1 cellular context compared by ENCODE assay signal in the genomic region with DNA sequence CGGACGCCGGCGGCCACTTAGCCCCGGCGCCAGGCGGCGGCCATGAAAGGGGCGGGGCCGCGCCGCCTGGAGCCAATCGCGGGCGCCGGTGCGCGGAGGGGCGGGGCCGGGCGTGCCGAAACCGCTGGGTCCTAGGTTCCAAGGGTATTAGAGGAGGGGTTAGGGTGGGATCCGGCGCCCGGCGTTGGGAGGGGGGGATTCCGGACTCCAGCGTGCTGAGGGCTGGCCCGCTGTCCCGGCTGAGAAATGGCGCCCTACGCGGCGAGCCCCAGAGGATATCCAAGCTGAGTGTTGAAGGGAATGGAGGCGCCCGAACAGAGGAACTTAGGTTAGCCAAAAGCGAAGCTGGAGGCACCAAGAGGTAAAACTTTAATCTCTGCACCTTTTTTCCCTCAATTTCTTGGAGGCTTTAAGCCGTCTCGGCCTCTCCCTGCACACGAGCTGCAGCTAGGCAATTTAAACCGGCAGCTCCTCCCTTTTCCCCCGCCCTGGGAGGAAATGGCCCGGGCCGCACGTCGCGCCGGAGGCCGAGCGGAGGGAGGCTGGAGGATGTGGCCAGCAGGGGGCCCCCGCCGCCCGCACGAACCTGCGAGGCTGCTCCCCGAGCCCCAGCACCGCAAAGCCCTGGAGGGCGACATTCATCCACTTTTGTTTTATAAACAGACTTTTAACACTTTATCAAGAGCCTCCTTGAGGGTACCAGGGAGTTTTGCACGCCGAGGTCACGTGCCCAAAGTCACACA.
TF ChIP-seq lines count a peak whose summit lies in the region.

A gene with protein sequence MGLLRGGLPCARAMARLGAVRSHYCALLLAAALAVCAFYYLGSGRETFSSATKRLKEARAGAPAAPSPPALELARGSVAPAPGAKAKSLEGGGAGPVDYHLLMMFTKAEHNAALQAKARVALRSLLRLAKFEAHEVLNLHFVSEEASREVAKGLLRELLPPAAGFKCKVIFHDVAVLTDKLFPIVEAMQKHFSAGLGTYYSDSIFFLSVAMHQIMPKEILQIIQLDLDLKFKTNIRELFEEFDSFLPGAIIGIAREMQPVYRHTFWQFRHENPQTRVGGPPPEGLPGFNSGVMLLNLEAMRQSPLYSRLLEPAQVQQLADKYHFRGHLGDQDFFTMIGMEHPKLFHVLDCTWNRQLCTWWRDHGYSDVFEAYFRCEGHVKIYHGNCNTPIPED (minus strand): TSS at position 44 of the 743 bp plus-strand sequence. CDS start 101 bp downstream, outside the sequence.

TF ChIP-seq in HepG2, 621 proteins besides CTCF, POLR2A, EP300 and RAD21 (continued from another document and continues in another):
- TF ChIP-seq, protein P1, sequence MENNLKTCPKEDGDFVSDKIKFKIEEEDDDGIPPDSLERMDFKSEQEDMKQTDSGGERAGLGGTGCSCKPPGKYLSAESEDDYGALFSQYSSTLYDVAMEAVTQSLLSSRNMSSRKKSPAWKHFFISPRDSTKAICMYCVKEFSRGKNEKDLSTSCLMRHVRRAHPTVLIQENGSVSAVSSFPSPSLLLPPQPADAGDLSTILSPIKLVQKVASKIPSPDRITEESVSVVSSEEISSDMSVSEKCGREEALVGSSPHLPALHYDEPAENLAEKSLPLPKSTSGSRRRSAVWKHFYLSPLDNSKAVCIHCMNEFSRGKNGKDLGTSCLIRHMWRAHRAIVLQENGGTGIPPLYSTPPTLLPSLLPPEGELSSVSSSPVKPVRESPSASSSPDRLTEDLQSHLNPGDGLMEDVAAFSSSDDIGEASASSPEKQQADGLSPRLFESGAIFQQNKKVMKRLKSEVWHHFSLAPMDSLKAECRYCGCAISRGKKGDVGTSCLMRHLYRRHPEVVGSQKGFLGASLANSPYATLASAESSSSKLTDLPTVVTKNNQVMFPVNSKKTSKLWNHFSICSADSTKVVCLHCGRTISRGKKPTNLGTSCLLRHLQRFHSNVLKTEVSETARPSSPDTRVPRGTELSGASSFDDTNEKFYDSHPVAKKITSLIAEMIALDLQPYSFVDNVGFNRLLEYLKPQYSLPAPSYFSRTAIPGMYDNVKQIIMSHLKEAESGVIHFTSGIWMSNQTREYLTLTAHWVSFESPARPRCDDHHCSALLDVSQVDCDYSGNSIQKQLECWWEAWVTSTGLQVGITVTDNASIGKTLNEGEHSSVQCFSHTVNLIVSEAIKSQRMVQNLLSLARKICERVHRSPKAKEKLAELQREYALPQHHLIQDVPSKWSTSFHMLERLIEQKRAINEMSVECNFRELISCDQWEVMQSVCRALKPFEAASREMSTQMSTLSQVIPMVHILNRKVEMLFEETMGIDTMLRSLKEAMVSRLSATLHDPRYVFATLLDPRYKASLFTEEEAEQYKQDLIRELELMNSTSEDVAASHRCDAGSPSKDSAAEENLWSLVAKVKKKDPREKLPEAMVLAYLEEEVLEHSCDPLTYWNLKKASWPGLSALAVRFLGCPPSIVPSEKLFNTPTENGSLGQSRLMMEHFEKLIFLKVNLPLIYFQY (CRISPR knock-in tag; IDR thresholded peaks at IDR 0.05; ENCODE audit: borderline replicate concordance) = no peak
- no peak for TF ChIP-seq ZNF563 (CRISPR knock-in tag; IDR thresholded peaks at IDR 0.05)
- no peak for TF ChIP-seq GPN1 (CRISPR knock-in tag; IDR thresholded peaks at IDR 0.05; ENCODE audit: borderline replicate concordance)
- TF ChIP-seq ZNF550 (CRISPR knock-in tag; IDR thresholded peaks at IDR 0.05; ENCODE audit: borderline replicate concordance) = no peak
- no peak for TF ChIP-seq ZNF460 (CRISPR knock-in tag; IDR thresholded peaks at IDR 0.05; ENCODE audit: borderline replicate concordance)
- TF ChIP-seq SIX4 (CRISPR knock-in tag; IDR thresholded peaks at IDR 0.05) = no peak
- no peak; the same call in 1 of the 2 replicates for TF ChIP-seq ZBTB38 (CRISPR knock-in tag; IDR thresholded peaks at IDR 0.05)
- TF ChIP-seq ZNF768 (CRISPR knock-in tag; IDR thresholded peaks at IDR 0.05) = peak; percentile 85
- TF ChIP-seq MIER3 (CRISPR knock-in tag; IDR thresholded peaks at IDR 0.05; ENCODE audit: borderline replicate concordance) = no peak
- TF ChIP-seq ZNF552 (CRISPR knock-in tag; IDR thresholded peaks at IDR 0.05; ENCODE audit: borderline replicate concordance) = no peak
- no peak for TF ChIP-seq SAFB2 (CRISPR knock-in tag; IDR thresholded peaks at IDR 0.05; ENCODE audit: borderline replicate concordance, low read depth)
- TF ChIP-seq HOXA5 (CRISPR knock-in tag; IDR thresholded peaks at IDR 0.05) = peak; percentile 90
- no peak for TF ChIP-seq SOX13 (IDR thresholded peaks at IDR 0.05)
- peak in 1 of 2 experiments; percentile 38; a peak in 2 of 4 replicates for TF ChIP-seq SOX13 (CRISPR knock-in tag; conservative IDR thresholded peaks at IDR 0.05 in 1 of 2, IDR thresholded peaks at IDR 0.05 in 1 of 2)
- no peak for TF ChIP-seq THYN1 (CRISPR knock-in tag; IDR thresholded peaks at IDR 0.05; ENCODE audit: borderline replicate concordance, low read depth)
- TF ChIP-seq, protein P2, sequence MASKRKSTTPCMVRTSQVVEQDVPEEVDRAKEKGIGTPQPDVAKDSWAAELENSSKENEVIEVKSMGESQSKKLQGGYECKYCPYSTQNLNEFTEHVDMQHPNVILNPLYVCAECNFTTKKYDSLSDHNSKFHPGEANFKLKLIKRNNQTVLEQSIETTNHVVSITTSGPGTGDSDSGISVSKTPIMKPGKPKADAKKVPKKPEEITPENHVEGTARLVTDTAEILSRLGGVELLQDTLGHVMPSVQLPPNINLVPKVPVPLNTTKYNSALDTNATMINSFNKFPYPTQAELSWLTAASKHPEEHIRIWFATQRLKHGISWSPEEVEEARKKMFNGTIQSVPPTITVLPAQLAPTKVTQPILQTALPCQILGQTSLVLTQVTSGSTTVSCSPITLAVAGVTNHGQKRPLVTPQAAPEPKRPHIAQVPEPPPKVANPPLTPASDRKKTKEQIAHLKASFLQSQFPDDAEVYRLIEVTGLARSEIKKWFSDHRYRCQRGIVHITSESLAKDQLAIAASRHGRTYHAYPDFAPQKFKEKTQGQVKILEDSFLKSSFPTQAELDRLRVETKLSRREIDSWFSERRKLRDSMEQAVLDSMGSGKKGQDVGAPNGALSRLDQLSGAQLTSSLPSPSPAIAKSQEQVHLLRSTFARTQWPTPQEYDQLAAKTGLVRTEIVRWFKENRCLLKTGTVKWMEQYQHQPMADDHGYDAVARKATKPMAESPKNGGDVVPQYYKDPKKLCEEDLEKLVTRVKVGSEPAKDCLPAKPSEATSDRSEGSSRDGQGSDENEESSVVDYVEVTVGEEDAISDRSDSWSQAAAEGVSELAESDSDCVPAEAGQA (IDR thresholded peaks at IDR 0.05; ENCODE audit: low read depth) = no peak
- TF ChIP-seq, protein P2 (CRISPR knock-in tag; IDR thresholded peaks at IDR 0.05; ENCODE audit: borderline replicate concordance) = 0 out of 2 replicates have a peak, but pooled peaks have one; percentile 44
- TF ChIP-seq SP2 (CRISPR knock-in tag; IDR thresholded peaks at IDR 0.05) = no peak
- TF ChIP-seq ZNF431 (CRISPR knock-in tag; IDR thresholded peaks at IDR 0.05; ENCODE audit: borderline replicate concordance, low read depth) = no peak; the same call in 1 of the 2 replicates
- TF ChIP-seq, protein P3, sequence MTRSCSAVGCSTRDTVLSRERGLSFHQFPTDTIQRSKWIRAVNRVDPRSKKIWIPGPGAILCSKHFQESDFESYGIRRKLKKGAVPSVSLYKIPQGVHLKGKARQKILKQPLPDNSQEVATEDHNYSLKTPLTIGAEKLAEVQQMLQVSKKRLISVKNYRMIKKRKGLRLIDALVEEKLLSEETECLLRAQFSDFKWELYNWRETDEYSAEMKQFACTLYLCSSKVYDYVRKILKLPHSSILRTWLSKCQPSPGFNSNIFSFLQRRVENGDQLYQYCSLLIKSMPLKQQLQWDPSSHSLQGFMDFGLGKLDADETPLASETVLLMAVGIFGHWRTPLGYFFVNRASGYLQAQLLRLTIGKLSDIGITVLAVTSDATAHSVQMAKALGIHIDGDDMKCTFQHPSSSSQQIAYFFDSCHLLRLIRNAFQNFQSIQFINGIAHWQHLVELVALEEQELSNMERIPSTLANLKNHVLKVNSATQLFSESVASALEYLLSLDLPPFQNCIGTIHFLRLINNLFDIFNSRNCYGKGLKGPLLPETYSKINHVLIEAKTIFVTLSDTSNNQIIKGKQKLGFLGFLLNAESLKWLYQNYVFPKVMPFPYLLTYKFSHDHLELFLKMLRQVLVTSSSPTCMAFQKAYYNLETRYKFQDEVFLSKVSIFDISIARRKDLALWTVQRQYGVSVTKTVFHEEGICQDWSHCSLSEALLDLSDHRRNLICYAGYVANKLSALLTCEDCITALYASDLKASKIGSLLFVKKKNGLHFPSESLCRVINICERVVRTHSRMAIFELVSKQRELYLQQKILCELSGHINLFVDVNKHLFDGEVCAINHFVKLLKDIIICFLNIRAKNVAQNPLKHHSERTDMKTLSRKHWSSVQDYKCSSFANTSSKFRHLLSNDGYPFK (CRISPR knock-in tag; IDR thresholded peaks at IDR 0.05; ENCODE audit: borderline replicate concordance) = peak; percentile 63; the same call in 1 of the 2 replicates
- TF ChIP-seq ZMYM4 (CRISPR knock-in tag; IDR thresholded peaks at IDR 0.05) = peak; percentile 52; the same call in 1 of the 2 replicates
- no peak for TF ChIP-seq ZNF251 (CRISPR knock-in tag; IDR thresholded peaks at IDR 0.05)
- TF ChIP-seq, protein P4, sequence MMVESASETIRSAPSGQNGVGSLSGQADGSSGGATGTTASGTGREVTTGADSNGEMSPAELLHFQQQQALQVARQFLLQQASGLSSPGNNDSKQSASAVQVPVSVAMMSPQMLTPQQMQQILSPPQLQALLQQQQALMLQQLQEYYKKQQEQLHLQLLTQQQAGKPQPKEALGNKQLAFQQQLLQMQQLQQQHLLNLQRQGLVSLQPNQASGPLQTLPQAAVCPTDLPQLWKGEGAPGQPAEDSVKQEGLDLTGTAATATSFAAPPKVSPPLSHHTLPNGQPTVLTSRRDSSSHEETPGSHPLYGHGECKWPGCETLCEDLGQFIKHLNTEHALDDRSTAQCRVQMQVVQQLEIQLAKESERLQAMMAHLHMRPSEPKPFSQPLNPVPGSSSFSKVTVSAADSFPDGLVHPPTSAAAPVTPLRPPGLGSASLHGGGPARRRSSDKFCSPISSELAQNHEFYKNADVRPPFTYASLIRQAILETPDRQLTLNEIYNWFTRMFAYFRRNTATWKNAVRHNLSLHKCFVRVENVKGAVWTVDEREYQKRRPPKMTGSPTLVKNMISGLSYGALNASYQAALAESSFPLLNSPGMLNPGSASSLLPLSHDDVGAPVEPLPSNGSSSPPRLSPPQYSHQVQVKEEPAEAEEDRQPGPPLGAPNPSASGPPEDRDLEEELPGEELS (CRISPR knock-in tag; IDR thresholded peaks at IDR 0.05) = peak; percentile 53; the same call in 1 of the 2 replicates
- TF ChIP-seq NFIC (IDR thresholded peaks at IDR 0.05; ENCODE audit: low read length) = no peak
- TF ChIP-seq ELF3 (CRISPR knock-in tag; IDR thresholded peaks at IDR 0.05) = peak; percentile 60; the same call in 1 of the 2 replicates
- peak; percentile 79; the same call in 1 of the 2 replicates for TF ChIP-seq GABPB1 (CRISPR knock-in tag; IDR thresholded peaks at IDR 0.05)
- TF ChIP-seq MAFF (IDR thresholded peaks at IDR 0.05; ENCODE audit: low read depth, low read length) = no peak
- peak; percentile 17; the same call in 1 of the 2 replicates for TF ChIP-seq ZNF788 (CRISPR knock-in tag; IDR thresholded peaks at IDR 0.05; ENCODE audit: borderline replicate concordance)
- no peak; the same call in 1 of the 2 replicates for TF ChIP-seq ZNF138 (CRISPR knock-in tag; IDR thresholded peaks at IDR 0.05; ENCODE audit: low read depth)
- peak; percentile 56; the same call in 1 of the 2 replicates for TF ChIP-seq ZNF333 (CRISPR knock-in tag; IDR thresholded peaks at IDR 0.05; ENCODE audit: borderline replicate concordance)
- TF ChIP-seq ZNF383 (CRISPR knock-in tag; IDR thresholded peaks at IDR 0.05; ENCODE audit: borderline replicate concordance) = no peak
- TF ChIP-seq SMYD3 (CRISPR knock-in tag; IDR thresholded peaks at IDR 0.05) = no peak
- no peak; the same call in 1 of the 2 replicates for TF ChIP-seq PRMT3 (CRISPR knock-in tag; IDR thresholded peaks at IDR 0.05; ENCODE audit: borderline replicate concordance, low read depth)
- peak; percentile 87 for TF ChIP-seq CCDC6 (CRISPR knock-in tag; IDR thresholded peaks at IDR 0.05)
- TF ChIP-seq BHLHE40 (IDR thresholded peaks at IDR 0.05; ENCODE audit: low read length) = no peak
- TF ChIP-seq ARNT2 (CRISPR knock-in tag; IDR thresholded peaks at IDR 0.05; ENCODE audit: low read depth) = no peak; the same call in 1 of the 2 replicates
- TF ChIP-seq RBM39 (IDR thresholded peaks at IDR 0.05; ENCODE audit: low read depth, low read length, poor library complexity, severe bottlenecking) = no peak
- TF ChIP-seq NFYC (CRISPR knock-in tag; IDR thresholded peaks at IDR 0.05) = peak; percentile 63
- TF ChIP-seq CBX2 (IDR thresholded peaks at IDR 0.05; ENCODE audit: low read depth, low read length) = no peak
- TF ChIP-seq CBX2 (CRISPR knock-in tag; IDR thresholded peaks at IDR 0.05; ENCODE audit: low read depth) = no peak
- TF ChIP-seq ZNF75D (CRISPR knock-in tag; IDR thresholded peaks at IDR 0.05; ENCODE audit: borderline replicate concordance) = no peak
- no peak for TF ChIP-seq ARNT (IDR thresholded peaks at IDR 0.05)
- TF ChIP-seq ZNF850 (CRISPR knock-in tag; conservative IDR thresholded peaks at IDR 0.05) = no peak
- TF ChIP-seq, protein P5, sequence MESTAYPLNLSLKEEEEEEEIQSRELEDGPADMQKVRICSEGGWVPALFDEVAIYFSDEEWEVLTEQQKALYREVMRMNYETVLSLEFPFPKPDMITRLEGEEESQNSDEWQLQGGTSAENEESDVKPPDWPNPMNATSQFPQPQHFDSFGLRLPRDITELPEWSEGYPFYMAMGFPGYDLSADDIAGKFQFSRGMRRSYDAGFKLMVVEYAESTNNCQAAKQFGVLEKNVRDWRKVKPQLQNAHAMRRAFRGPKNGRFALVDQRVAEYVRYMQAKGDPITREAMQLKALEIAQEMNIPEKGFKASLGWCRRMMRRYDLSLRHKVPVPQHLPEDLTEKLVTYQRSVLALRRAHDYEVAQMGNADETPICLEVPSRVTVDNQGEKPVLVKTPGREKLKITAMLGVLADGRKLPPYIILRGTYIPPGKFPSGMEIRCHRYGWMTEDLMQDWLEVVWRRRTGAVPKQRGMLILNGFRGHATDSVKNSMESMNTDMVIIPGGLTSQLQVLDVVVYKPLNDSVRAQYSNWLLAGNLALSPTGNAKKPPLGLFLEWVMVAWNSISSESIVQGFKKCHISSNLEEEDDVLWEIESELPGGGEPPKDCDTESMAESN (CRISPR knock-in tag; conservative IDR thresholded peaks at IDR 0.05) = peak; percentile 67
- no peak for TF ChIP-seq SUZ12 (IDR thresholded peaks at IDR 0.05; ENCODE audit: low read depth, low read length)
